11 cellular contexts compared by ENCODE assay signal in genomic region chr15:83927704-83928391, GRCh38.
DNase-seq lines count a peak whose midpoint lies in the region; ATAC-seq lines count a peak whose summit lies in the region.
"Had no signal": no experiment of that assay in that cellular context is flagged by ENCODE, and none has a peak within 500 bp of the region (broad histone marks: within the 10 kb centered on the region; RNA-seq: fewer than 3 reads in every experiment).

No MANE protein-coding gene starts in this region.

- no peak overlapping the region for H3K27ac ChIP-seq in mesenchymal stem cell (ENCODE audit: low read length, poor library complexity, severe bottlenecking)

- no peak overlapping the region for H3K4me3 ChIP-seq in mesenchymal stem cell (ENCODE audit: insufficient read depth in 1 of 2, low read depth in 1 of 2, low read length in 2 of 2)

- no peaks in the 10 kb centered on the region for H3K36me3 ChIP-seq in mesenchymal stem cell (ENCODE audit: control insufficient read depth in 1 of 2, insufficient read depth in 2 of 2, low read depth in 1 of 2, low read length in 2 of 2)

- no peak overlapping the region for H3K9ac ChIP-seq in mesenchymal stem cell (ENCODE audit: low read length)

- no peak for DNase-seq in mesenchymal stem cell
- no peak for DNase-seq in activated gamma-delta T cell (lab: John Stamatoyannopoulos, UW)
- no peak for DNase-seq in COLO829 (ENCODE audit: low spot score)
- DNase-seq: activated naive CD4-positive, alpha-beta T cell treated with anti-CD3 and anti-CD28 coated beads, Interleukin-2, amount 50 U/mL, for 16 hours; dermis blood vessel endothelial cell; IMR-90; NCI-H2081 treated with DMSO at 0.1 percent for 48 hours had no signal

- no peak overlapping the region for H2BK12ac ChIP-seq in mesenchymal stem cell (ENCODE audit: low read length in 2 of 2)

- H3K4ac ChIP-seq in mesenchymal stem cell (ENCODE audit: low read depth in 1 of 2, low read length in 2 of 2) = no peak overlapping the region

- H3K14ac ChIP-seq in mesenchymal stem cell (ENCODE audit: low read length in 2 of 2) = no peak overlapping the region

- no peak overlapping the region for H2BK15ac ChIP-seq in mesenchymal stem cell (ENCODE audit: low read depth, poor library complexity, severe bottlenecking)

- no peaks in the 10 kb centered on the region for H3K4me1 ChIP-seq in mesenchymal stem cell (ENCODE audit: control insufficient read depth, insufficient read depth, low read depth, low read length)

- ATAC-seq in GM18858 (IDR thresholded peaks at IDR 0.05; ENCODE audit: unreplicated experiment) = peak; percentile 23
- peak; percentile 53 for ATAC-seq in GM19455 (IDR thresholded peaks at IDR 0.05; ENCODE audit: unreplicated experiment)
- ATAC-seq in HG02885 (IDR thresholded peaks at IDR 0.05; ENCODE audit: poor library complexity, unreplicated experiment) = peak; percentile 34
- ATAC-seq in HG03575 (IDR thresholded peaks at IDR 0.05; ENCODE audit: extremely low read depth, insufficient number of reproducible peaks, low FRiP score, unreplicated experiment) = peak; percentile 33

- H4K91ac ChIP-seq in mesenchymal stem cell (ENCODE audit: low read length) = no peak overlapping the region

- H3K79me1 ChIP-seq in mesenchymal stem cell (replicated peaks; ENCODE audit: low read length, poor library complexity, severe bottlenecking) = no peaks in the 10 kb centered on the region

- H3K27me3 ChIP-seq in mesenchymal stem cell (ENCODE audit: control insufficient read depth in 1 of 2, insufficient read depth in 1 of 2, low read length in 2 of 2) = peaks cover 0 to 5% of the 10 kb centered on the region in 2 experiments

- H4K8ac ChIP-seq in mesenchymal stem cell (ENCODE audit: low read length) = no peak overlapping the region

- H3K23ac ChIP-seq in mesenchymal stem cell (ENCODE audit: low read length in 2 of 2) = no peak overlapping the region

- no peak overlapping the region for H2BK120ac ChIP-seq in mesenchymal stem cell (ENCODE audit: low read depth, low read length)

- H2AFZ ChIP-seq in mesenchymal stem cell (ENCODE audit: low read depth, low read length) = no peak overlapping the region

- WGBS in mesenchymal stem cell = 100% methylated on average over 1 of the region's 2 CpGs

- no peak overlapping the region for H3K18ac ChIP-seq in mesenchymal stem cell (ENCODE audit: low read depth in 1 of 2, low read length in 2 of 2)

- no peak overlapping the region for H2AK5ac ChIP-seq in mesenchymal stem cell (ENCODE audit: low read length, severe bottlenecking)

- H3K4me2 ChIP-seq in mesenchymal stem cell (ENCODE audit: low read length, poor library complexity, severe bottlenecking) = no peak overlapping the region

- no peak overlapping the region for H2BK5ac ChIP-seq in mesenchymal stem cell (ENCODE audit: low read depth, low read length, poor library complexity, severe bottlenecking)

- no peaks in the 10 kb centered on the region for H3K9me3 ChIP-seq in mesenchymal stem cell (ENCODE audit: control insufficient read depth, low read length)
